20 cellular contexts compared by ENCODE assay signal in genomic region chr12:23006413-23006812, GRCh38.
A peak's percentile ranks its signal among the peaks of the same experiment; 100 is the strongest.
DNase-seq lines count a peak whose midpoint lies in the region; ATAC-seq and TF ChIP-seq lines count a peak whose summit lies in the region.
"Had no signal": no experiment of that assay in that cellular context is flagged by ENCODE, and none has a peak within 500 bp of the region (broad histone marks: within the 10 kb centered on the region; RNA-seq: fewer than 3 reads in every experiment).

No MANE protein-coding gene starts in this region.

- no peaks in the 10 kb centered on the region for H3K9me3 ChIP-seq in heart left ventricle
- H3K9me3 ChIP-seq in skeletal muscle tissue (ENCODE audit: control insufficient read depth in 3 of 3, low read length in 3 of 3): no peaks in the 10 kb centered on the region
- H3K9me3 ChIP-seq: MG63 had no signal

- H3K36me3 ChIP-seq in heart left ventricle: no peaks in the 10 kb centered on the region
- H3K36me3 ChIP-seq in skeletal muscle tissue (ENCODE audit: control insufficient read depth in 3 of 3, insufficient read depth in 3 of 3, low read length in 3 of 3): no peaks in the 10 kb centered on the region
- H3K36me3 ChIP-seq: MG63 had no signal

- no peaks in the 10 kb centered on the region for H3K9me3 Mint-ChIP-seq in activated T-helper 17 cell treated with anti-CD3 and anti-CD28 coated beads, Interleukin-2, amount 50 U/mL, for 72 hours

- H3K27ac Mint-ChIP-seq in activated T-helper 17 cell treated with anti-CD3 and anti-CD28 coated beads, Interleukin-2, amount 50 U/mL, for 72 hours: no peak overlapping the region
- H3K27ac Mint-ChIP-seq: CD14-positive monocyte had no signal

- 52 to 74% (median 58%) methylated on average over 2 of the region's 2 CpGs for WGBS in heart left ventricle, 4 donors

- peak in 4 of 5 donors; percentile 31 to 59 (median 49) for DNase-seq in heart left ventricle
- DNase-seq in cardiac septum (ENCODE audit: low spot score): no peak
- DNase-seq in left lobe of liver (ENCODE audit: low spot score): peak; percentile 64
- no peak for DNase-seq in DMS153 treated with DMSO at 0.1 percent for 48 hours (lab: John Stamatoyannopoulos, UW; ENCODE audit: unreplicated experiment)
- no peak for DNase-seq in stimulated activated CD4-positive, alpha-beta T cell treated with anti-CD3 and anti-CD28 coated beads, Interleukin-4, amount 100 ng/mL, for 1 hour
- DNase-seq: 8988T, DMS 273 treated with DMSO at 0.1 percent for 48 hours, Kasumi-1, MG63, NCI-H1048, NCI-H1436, NCI-H1930, NCI-H226, NCI-H524 treated with DMSO at 0.1 percent for 48 hours, PC-3, RPMI8226 had no signal

- no peak overlapping the region for H3K4me3 Mint-ChIP-seq in activated T-helper 17 cell treated with anti-CD3 and anti-CD28 coated beads, Interleukin-2, amount 50 U/mL, for 72 hours
- H3K4me3 Mint-ChIP-seq: CD14-positive monocyte had no signal

- no peak overlapping the region for H3K9ac ChIP-seq in skeletal muscle tissue (ENCODE audit: low read depth in 1 of 3, low read length in 3 of 3)

- no peak overlapping the region for H3K27ac ChIP-seq in heart left ventricle
- H3K27ac ChIP-seq in skeletal muscle tissue (ENCODE audit: low read depth, low read length): peak overlapping the region; percentile 7

- H3K27me3 Mint-ChIP-seq in activated T-helper 17 cell treated with anti-CD3 and anti-CD28 coated beads, Interleukin-2, amount 50 U/mL, for 72 hours: no peaks in the 10 kb centered on the region

- H3K4me1 Mint-ChIP-seq in activated T-helper 17 cell treated with anti-CD3 and anti-CD28 coated beads, Interleukin-2, amount 50 U/mL, for 72 hours: no peaks in the 10 kb centered on the region
- H3K4me1 Mint-ChIP-seq: CD14-positive monocyte had no signal

- H3K4me1 ChIP-seq in heart left ventricle (peaks cover 0 to 6% (median 0%) of the 10 kb centered on the region in 12 donors), skeletal muscle tissue (ENCODE audit: control insufficient read depth in 3 of 3, insufficient read depth in 3 of 3, low read length in 3 of 3) (no peaks in the 10 kb centered on the region)

- intact Hi-C loops in heart left ventricle (cut with DNase I): no loop called here
- intact Hi-C loops in cardiac septum (cut with DNase I): no loop called here

- H3K27me3 ChIP-seq in heart left ventricle (no peaks in the 10 kb centered on the region), skeletal muscle tissue (ENCODE audit: control insufficient read depth in 3 of 3, insufficient read depth in 3 of 3, low read length in 3 of 3) (no peaks in the 10 kb centered on the region)
- H3K27me3 ChIP-seq: MG63 had no signal

- H3K36me3 Mint-ChIP-seq in activated T-helper 17 cell treated with anti-CD3 and anti-CD28 coated beads, Interleukin-2, amount 50 U/mL, for 72 hours (ENCODE audit: low read depth): no peaks in the 10 kb centered on the region
- H3K36me3 Mint-ChIP-seq: CD14-positive monocyte had no signal

- no peak for TF ChIP-seq CTCF in heart left ventricle (IDR thresholded peaks at IDR 0.05)

- H3K4me3 ChIP-seq in heart left ventricle (no peak overlapping the region), skeletal muscle tissue (ENCODE audit: low read length in 3 of 3) (no peak overlapping the region)
- H3K4me3 ChIP-seq: MG63 had no signal

- ATAC-seq in heart left ventricle (peak in 2 of 4 donors; percentile 36 to 49), esophagus mucosa (peak; percentile 61), left lobe of liver (peak; percentile 85)
- ATAC-seq in activated T-helper 17 cell treated with anti-CD3 and anti-CD28 coated beads, Interleukin-2, amount 50 U/mL, for 72 hours (replicated peaks): no peak
- ATAC-seq: PC-3 had no signal

- no peak for TF ChIP-seq POLR2A in heart left ventricle (IDR thresholded peaks at IDR 0.05)

Comparison
In these comparisons a context has a peak if more than half of its experiments do, and no peak if none do; other contexts are left out.
1. DNase-seq: peak in heart left ventricle (4 of 5) and left lobe of liver (single experiment); none in cardiac septum (single experiment), DMS153 treated with DMSO at 0.1 percent for 48 hours (single experiment) and stimulated activated CD4-positive, alpha-beta T cell treated with anti-CD3 and anti-CD28 coated beads, Interleukin-4, amount 100 ng/mL, for 1 hour (single experiment).